ENCODE assay signal across 2 cellular contexts in the genomic region with DNA sequence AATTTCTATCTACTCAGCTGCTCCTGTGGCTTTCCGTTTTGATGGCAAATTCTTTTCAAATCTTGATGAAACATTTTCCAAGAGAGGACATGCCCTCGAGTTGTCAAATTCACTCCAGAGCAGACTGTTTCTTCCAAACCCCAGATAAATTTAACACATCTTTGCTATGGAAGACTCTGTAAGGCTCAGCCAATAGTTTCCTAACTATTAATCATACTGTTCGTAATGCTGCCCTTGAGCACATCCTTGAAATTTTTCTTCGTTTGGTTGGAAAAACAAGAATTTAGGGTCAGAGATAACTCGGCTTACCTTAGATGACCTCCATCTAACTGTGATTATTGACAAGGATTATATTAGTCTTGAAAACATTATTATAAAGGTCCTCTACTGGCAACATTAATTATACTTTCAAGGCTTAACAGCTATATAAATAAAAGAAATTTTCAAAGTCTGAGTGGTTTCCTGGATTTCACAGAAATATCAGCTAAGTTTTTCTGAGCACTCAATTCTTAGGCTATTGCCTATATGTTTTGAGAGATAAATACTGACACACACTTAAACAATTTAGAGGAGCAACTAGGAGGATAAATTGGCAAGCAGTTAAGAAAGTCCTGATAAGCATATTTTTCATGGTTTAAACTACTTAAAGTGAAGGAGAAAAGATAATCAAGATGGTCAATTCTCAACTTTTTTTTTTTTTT.
TF ChIP-seq lines count a peak whose summit lies in the region.

No MANE protein-coding gene starts in this region.

TF ChIP-seq in SK-N-SH, 30 proteins besides CTCF, POLR2A, EP300 and RAD21:
- TF ChIP-seq SMC3 (IDR thresholded peaks at IDR 0.05; ENCODE audit: low read depth, low read length): no peak

TF ChIP-seq in endothelial cell of umbilical vein, 7 proteins besides CTCF, POLR2A, EP300 and RAD21:
- TF ChIP-seq, protein P1, sequence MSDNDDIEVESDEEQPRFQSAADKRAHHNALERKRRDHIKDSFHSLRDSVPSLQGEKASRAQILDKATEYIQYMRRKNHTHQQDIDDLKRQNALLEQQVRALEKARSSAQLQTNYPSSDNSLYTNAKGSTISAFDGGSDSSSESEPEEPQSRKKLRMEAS (IDR thresholded peaks at IDR 0.05; ENCODE audit: insufficient read depth, insufficient read length): no peak
- TF ChIP-seq JUN (IDR thresholded peaks at IDR 0.05; ENCODE audit: borderline replicate concordance, insufficient read depth, insufficient read length, low read depth) (no peak), GATA2 (IDR thresholded peaks at IDR 0.05; ENCODE audit: insufficient read depth, insufficient read length, low read depth, low read length) (peak; percentile 72)
